ENCODE assay signal across 8 cellular contexts in the genomic region with DNA sequence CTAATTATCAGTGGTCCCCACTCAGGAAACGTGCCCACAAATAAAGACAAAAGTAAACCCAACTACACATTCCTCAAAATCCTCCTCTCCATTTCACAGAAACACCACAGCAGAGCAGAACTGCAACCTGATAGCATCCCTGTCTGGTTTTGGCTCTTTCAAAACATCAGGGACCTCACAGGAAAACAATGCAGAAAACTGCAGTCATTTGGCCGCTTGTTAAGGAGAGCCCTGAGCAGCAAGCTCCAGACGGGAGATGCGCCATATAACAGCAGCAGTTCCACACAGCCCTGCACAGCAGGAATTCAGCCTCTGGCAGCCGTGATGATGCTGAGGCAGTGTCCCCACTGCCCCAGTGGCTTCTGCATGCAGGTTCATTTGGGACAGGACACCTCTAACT. TPM values are rescaled to one million over a fixed set of nuclear protein-coding genes. Genes with fewer than 3 reads are reported as not detected.
DNase-seq lines count a peak whose midpoint lies in the region; TF ChIP-seq lines count a peak whose summit lies in the region.
"Not testable (repeated sequence)": the region's sequence is repeated elsewhere in the genome, so short reads cannot be mapped to it uniquely, and the experiment has no call there.

No MANE protein-coding gene starts in this region.

- not testable (repeated sequence) for H3K36me3 ChIP-seq in BE2C; PC-9 (ENCODE audit: low read depth)

- H3K27me3 ChIP-seq in BE2C; PC-9 (ENCODE audit: insufficient read depth, low read depth): not testable (repeated sequence)

- not testable (repeated sequence) for H3K4me3 ChIP-seq in BE2C (ENCODE audit: low read depth, low read length); PC-9; skeletal muscle cell (ENCODE audit: low read depth, low read length)

- CTCF ChIA-PET in PC-9 (lab: Charles Lee), result not testable (repeated sequence)

- H3K9me3 ChIP-seq in BE2C; PC-9 (ENCODE audit: insufficient read depth, low read depth): not testable (repeated sequence)

- H3K4me3 Mint-ChIP-seq in glutamatergic neuron (ENCODE audit: unreplicated experiment), result peak overlapping the region; percentile 77
- H3K4me3 Mint-ChIP-seq in nephron progenitor cell, result peak overlapping the region; percentile 11

- H3K4me1 Mint-ChIP-seq in glutamatergic neuron (ENCODE audit: low read depth, unreplicated experiment), result peaks cover 37% of the 10 kb centered on the region
- peaks cover 83% of the 10 kb centered on the region for H3K4me1 Mint-ChIP-seq in nephron progenitor cell

- peaks cover 31% of the 10 kb centered on the region for H3K4me1 ChIP-seq in BE2C
- peaks cover 77% of the 10 kb centered on the region for H3K4me1 ChIP-seq in PC-9 (replicated peaks; ENCODE audit: insufficient read depth)

- H3K9me2 ChIP-seq in PC-9 (ENCODE audit: insufficient read depth), result not testable (repeated sequence)

- H3K36me3 Mint-ChIP-seq in glutamatergic neuron (ENCODE audit: unreplicated experiment); nephron progenitor cell (ENCODE audit: low read depth): not testable (repeated sequence)

- POLR2A ChIA-PET in PC-9 (lab: Charles Lee; ENCODE audit: unreplicated experiment), result not testable (repeated sequence)

- TF ChIP-seq CTCF in BE2C (IDR thresholded peaks at IDR 0.05; ENCODE audit: low read depth, low read length); PC-9 (conservative IDR thresholded peaks at IDR 0.05); glutamatergic neuron (IDR thresholded peaks at IDR 0.05; ENCODE audit: partially characterized antibody, unreplicated experiment); nephron progenitor cell (IDR thresholded peaks at IDR 0.05): not testable (repeated sequence)

- H4K20me1 ChIP-seq in PC-9 (ENCODE audit: insufficient read depth), result not testable (repeated sequence)

- peak overlapping the region; percentile 71 for H3K4me2 ChIP-seq in PC-9

- intact Hi-C loops in PC-9 (cut with micrococcal nuclease; ENCODE audit: unreplicated experiment), result loop anchor here (10.0 kb wide), 1 partner anchor 51 kb away; no protein-coding TSS in a partner anchor

- H3K27ac Mint-ChIP-seq in glutamatergic neuron (ENCODE audit: unreplicated experiment) (peak overlapping the region; percentile 98), nephron progenitor cell (peak overlapping the region; percentile 85)

- peak; percentile 31 for DNase-seq in BE2C
- peak; percentile 47 for DNase-seq in M059J (ENCODE audit: low read depth)
- DNase-seq in NCI-H2171 treated with DMSO at 0.1 percent for 48 hours (lab: John Stamatoyannopoulos, UW), result peak; percentile 74
- peak; percentile 43 to 71 for DNase-seq in PC-9
- DNase-seq in astrocyte of the hippocampus (ENCODE audit: low read depth, low spot score), result peak; percentile 13
- DNase-seq in glutamatergic neuron, nephron progenitor cell: not testable (repeated sequence)
- DNase-seq in skeletal muscle cell (ENCODE audit: low read depth), result peak; percentile 4

- peaks cover 18% of the 10 kb centered on the region for H3K27me3 Mint-ChIP-seq in glutamatergic neuron (ENCODE audit: unreplicated experiment)
- H3K27me3 Mint-ChIP-seq in nephron progenitor cell (ENCODE audit: low read depth, poor library complexity), result not testable (repeated sequence)

- BruUV-seq in PC-9 (replicated peaks; lab: Mats Ljungman, UMichigan), result not testable (repeated sequence)

- peaks cover 15% of the 10 kb centered on the region for H3K9me3 Mint-ChIP-seq in glutamatergic neuron (ENCODE audit: unreplicated experiment)
- not testable (repeated sequence) for H3K9me3 Mint-ChIP-seq in nephron progenitor cell

- not testable (repeated sequence) for H2AFZ ChIP-seq in PC-9

- peaks cover 69% of the 10 kb centered on the region for H3K79me2 ChIP-seq in PC-9 (ENCODE audit: low read depth)

- H3F3A ChIP-seq in PC-9 (ENCODE audit: insufficient read depth, low read depth), result peaks cover 52% of the 10 kb centered on the region

- H3K27ac ChIP-seq in PC-9, result peak overlapping the region; percentile 95

RNA-seq across cellular contexts. Expression of a gene that starts 23.4 kb away (rescaled TPM):
- polyA plus RNA-seq in BE2C (2012; ENCODE audit: insufficient read depth, insufficient read length, low read depth), result 91.6 TPM
- 12.0 and 24.9 TPM in 2 replicates for total RNA-seq in M059J (2014; rRNA removed; shearing (Covaris generic))
- 27.8 and 30.1 TPM in 2 replicates for total RNA-seq in PC-9 (2021)
- 110 TPM for total RNA-seq in glutamatergic neuron (ENCODE audit: unreplicated experiment)
